In genomic region chr1:153628638-153629342, GRCh38 we compare ENCODE assay signal across 2 cellular contexts.
TF ChIP-seq lines count a peak whose summit lies in the region.

No MANE protein-coding gene starts in this region.

TF ChIP-seq in K562, 482 proteins besides CTCF, POLR2A, EP300 and RAD21:
- TF ChIP-seq RB1 (IDR thresholded peaks at IDR 0.05; ENCODE audit: low read depth): no peak
- TF ChIP-seq ZNF184 (CRISPR knock-in tag; IDR thresholded peaks at IDR 0.05): no peak
- no peak for TF ChIP-seq NCOA2 (IDR thresholded peaks at IDR 0.05; ENCODE audit: partially characterized antibody in 2 of 2)
- no peak for TF ChIP-seq NFE2 (IDR thresholded peaks at IDR 0.05; ENCODE audit: low read depth)
- TF ChIP-seq ZNF232 (CRISPR knock-in tag; IDR thresholded peaks at IDR 0.05): no peak
- no peak for TF ChIP-seq ZNF445 (CRISPR knock-in tag; IDR thresholded peaks at IDR 0.05; ENCODE audit: low read depth)
- no peak for TF ChIP-seq SNIP1 (IDR thresholded peaks at IDR 0.05; ENCODE audit: low read depth)
- no peak for TF ChIP-seq XRCC3 (IDR thresholded peaks at IDR 0.05)
- no peak for TF ChIP-seq GABPB2 (CRISPR knock-in tag; conservative IDR thresholded peaks at IDR 0.05)

TF ChIP-seq in SK-N-SH, 30 proteins besides CTCF, POLR2A, EP300 and RAD21:
- TF ChIP-seq USF1 (IDR thresholded peaks at IDR 0.05; ENCODE audit: borderline replicate concordance, low read depth): no peak
- TF ChIP-seq MEF2A (IDR thresholded peaks at IDR 0.05; ENCODE audit: borderline replicate concordance, low read depth): no peak
- no peak for TF ChIP-seq RXRA (IDR thresholded peaks at IDR 0.05; ENCODE audit: borderline replicate concordance, low read depth)
- no peak for TF ChIP-seq CHD2 (IDR thresholded peaks at IDR 0.05; ENCODE audit: low read length, partially characterized antibody)
- TF ChIP-seq EZH2phosphoT487 (IDR thresholded peaks at IDR 0.05; ENCODE audit: borderline replicate concordance, low read depth): no peak
- no peak for TF ChIP-seq MAX (IDR thresholded peaks at IDR 0.05; ENCODE audit: low read depth)
- TF ChIP-seq FOXM1 (IDR thresholded peaks at IDR 0.05; ENCODE audit: low read depth): no peak
- no peak for TF ChIP-seq TCF12 (IDR thresholded peaks at IDR 0.05)
- TF ChIP-seq USF2 (IDR thresholded peaks at IDR 0.05; ENCODE audit: borderline replicate concordance, low read depth, low read length): no peak
- no peak for TF ChIP-seq IRF3 (IDR thresholded peaks at IDR 0.05; ENCODE audit: low read depth, low read length)
- no peak for TF ChIP-seq TAF1 (IDR thresholded peaks at IDR 0.05; ENCODE audit: borderline replicate concordance, low read depth, low read length)
